ENCODE assay signal across 18 cellular contexts in the genomic region with DNA sequence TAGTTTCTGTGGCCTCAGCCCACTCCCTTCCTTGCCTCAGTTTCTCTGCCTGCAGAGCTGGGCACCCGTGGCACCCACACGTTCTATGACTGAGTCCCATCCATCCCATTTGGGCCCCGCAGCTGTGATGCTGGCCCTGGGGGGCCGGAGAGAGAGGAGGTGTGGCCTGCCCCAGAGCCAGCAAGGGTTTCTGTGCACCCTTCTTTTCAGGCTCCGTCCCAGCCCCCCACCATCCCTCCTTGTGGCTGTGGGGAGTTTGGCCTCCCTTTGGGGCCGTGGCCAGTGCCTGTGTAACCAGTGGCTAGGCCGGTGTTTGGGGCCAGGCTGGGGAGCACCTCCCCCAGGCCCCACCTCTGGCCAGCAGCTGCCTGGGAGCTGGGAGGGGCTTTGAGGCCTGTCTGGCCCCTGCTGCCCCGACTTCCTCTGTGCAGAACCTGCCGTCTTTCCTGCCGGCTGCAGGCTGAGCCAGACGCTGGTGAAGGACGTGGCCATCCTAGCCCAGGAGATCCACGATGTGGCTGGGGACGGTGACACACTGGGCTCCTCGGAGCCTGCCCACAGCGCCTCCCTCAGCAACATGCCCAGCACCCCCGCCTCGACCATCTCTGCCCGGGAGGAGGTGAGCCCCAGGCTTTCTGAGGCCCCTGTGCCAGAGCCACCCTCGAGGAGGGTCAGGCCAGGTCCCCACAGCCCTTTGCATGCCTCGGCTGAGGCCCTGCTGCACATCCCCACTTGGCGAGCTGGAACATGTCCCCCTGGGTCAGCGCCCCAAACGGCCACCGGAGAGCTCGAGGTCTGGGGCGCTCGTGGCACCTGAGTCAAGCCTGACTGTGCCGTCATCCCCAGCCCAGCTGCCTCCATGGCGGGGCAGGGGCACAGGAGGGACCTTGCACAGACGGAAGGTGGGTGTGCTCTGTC. TPM values are rescaled to one million over a fixed set of nuclear protein-coding genes. Genes with fewer than 3 reads are reported as not detected.
DNase-seq lines count a peak whose midpoint lies in the region; ATAC-seq and TF ChIP-seq lines count a peak whose summit lies in the region.
"Had no signal": no experiment of that assay in that cellular context is flagged by ENCODE, and none has a peak within 500 bp of the region (broad histone marks: within the 10 kb centered on the region; RNA-seq: fewer than 3 reads in every experiment).

No MANE protein-coding gene starts in this region.

- peaks cover 0 to 2% (median 0%) of the 10 kb centered on the region in 7 donors for H3K9me3 Mint-ChIP-seq in CD14-positive monocyte
- no peaks in the 10 kb centered on the region for H3K9me3 Mint-ChIP-seq in neural progenitor cell
- H3K9me3 Mint-ChIP-seq: activated CD4-positive, alpha-beta memory T cell treated with anti-CD3 and anti-CD28 coated beads for 36 hours; naive thymus-derived CD8-positive, alpha-beta T cell had no signal

- H3K4me1 Mint-ChIP-seq in CD14-positive monocyte: no peaks in the 10 kb centered on the region
- H3K4me1 Mint-ChIP-seq in neural progenitor cell: peaks cover 4% of the 10 kb centered on the region

- peaks cover 7% of the 10 kb centered on the region for H3K4me1 ChIP-seq in neural progenitor cell

- H3K36me3 Mint-ChIP-seq in CD14-positive monocyte: no peaks in the 10 kb centered on the region
- no peaks in the 10 kb centered on the region for H3K36me3 Mint-ChIP-seq in neural progenitor cell
- H3K36me3 Mint-ChIP-seq: activated CD4-positive, alpha-beta memory T cell treated with anti-CD3 and anti-CD28 coated beads for 36 hours; naive thymus-derived CD8-positive, alpha-beta T cell had no signal

- H3K27me3 ChIP-seq in neural progenitor cell: no peaks in the 10 kb centered on the region
- H3K27me3 ChIP-seq: suprapubic skin had no signal

- H3K4me3 ChIP-seq in choroid plexus epithelial cell (ENCODE audit: low read depth, low read length) (no peak overlapping the region), neural progenitor cell (no peak overlapping the region)
- H3K4me3 ChIP-seq: lower lobe of right lung, PC-9, suprapubic skin had no signal

- peak; percentile 19 for DNase-seq in 8988T
- peak; percentile 38 for DNase-seq in CD14-positive monocyte (ENCODE audit: low spot score)
- DNase-seq in choroid plexus epithelial cell (ENCODE audit: low read depth): peak; percentile 11
- DNase-seq in neural progenitor cell (ENCODE audit: low spot score): no peak
- DNase-seq in GM19240 (ENCODE audit: insufficient read length, low spot score): no peak
- no peak for DNase-seq in NCI-H748 (lab: John Stamatoyannopoulos, UW; ENCODE audit: unreplicated experiment)
- no peak for DNase-seq in activated gamma-delta T cell treated with Interleukin-2 at 50 U/mL for 16 hours
- DNase-seq: activated CD4-positive, alpha-beta memory T cell treated with anti-CD3 and anti-CD28 coated beads for 36 hours; amniotic stem cell; DMS153; foreskin fibroblast; NCI-H774; PC-9; stimulated activated CD4-positive, alpha-beta T cell treated with anti-CD3 and anti-CD28 coated beads, Interleukin-2, amount 100 ng/mL, for 48 hours had no signal

- no peak for ATAC-seq in GM19395 (IDR thresholded peaks at IDR 0.05; ENCODE audit: unreplicated experiment)
- ATAC-seq: lower lobe of right lung; naive thymus-derived CD8-positive, alpha-beta T cell had no signal

- H3K4me3 Mint-ChIP-seq in CD14-positive monocyte: no peak overlapping the region
- H3K4me3 Mint-ChIP-seq in neural progenitor cell: no peak overlapping the region
- H3K4me3 Mint-ChIP-seq: activated CD4-positive, alpha-beta memory T cell treated with anti-CD3 and anti-CD28 coated beads for 36 hours; naive thymus-derived CD8-positive, alpha-beta T cell had no signal

- H2AFZ ChIP-seq in neural progenitor cell (replicated peaks): no peak overlapping the region
- H2AFZ ChIP-seq: PC-9 had no signal

- H3K9ac ChIP-seq in neural progenitor cell: no peak overlapping the region

- H3K27me3 Mint-ChIP-seq in CD14-positive monocyte (ENCODE audit: low read depth in 3 of 3): peaks cover 0 to 6% (median 1%) of the 10 kb centered on the region in 3 donors
- peaks cover 2% of the 10 kb centered on the region for H3K27me3 Mint-ChIP-seq in neural progenitor cell (ENCODE audit: insufficient read depth, low read depth)
- H3K27me3 Mint-ChIP-seq: activated CD4-positive, alpha-beta memory T cell treated with anti-CD3 and anti-CD28 coated beads for 36 hours had no signal

- intact Hi-C loops in CD14-positive monocyte (cut with micrococcal nuclease): no loop called here

- no peaks in the 10 kb centered on the region for H3K79me2 ChIP-seq in neural progenitor cell (ENCODE audit: low read depth)

- H3K4me2 ChIP-seq in neural progenitor cell: no peak overlapping the region
- H3K4me2 ChIP-seq: PC-9 had no signal

- H3K9me3 ChIP-seq in neural progenitor cell (ENCODE audit: low read depth): no peaks in the 10 kb centered on the region
- H3K9me3 ChIP-seq: lower lobe of right lung, suprapubic skin had no signal

- no peak overlapping the region for H3K27ac ChIP-seq in neural progenitor cell
- H3K27ac ChIP-seq: lower lobe of right lung, PC-9, suprapubic skin had no signal

- no peaks in the 10 kb centered on the region for H3K36me3 ChIP-seq in neural progenitor cell

- H3F3A ChIP-seq in neural progenitor cell (ENCODE audit: low read depth): no peaks in the 10 kb centered on the region

- TF ChIP-seq CTCF in CD14-positive monocyte (IDR thresholded peaks at IDR 0.05) (no peak), choroid plexus epithelial cell (conservative IDR thresholded peaks at IDR 0.05; ENCODE audit: low read depth, low read length) (peak; percentile 10), neural progenitor cell (IDR thresholded peaks at IDR 0.05) (no peak)

- H3K27ac Mint-ChIP-seq in CD14-positive monocyte (no peak overlapping the region), neural progenitor cell (peak overlapping the region; percentile 72)
- H3K27ac Mint-ChIP-seq: activated CD4-positive, alpha-beta memory T cell treated with anti-CD3 and anti-CD28 coated beads for 36 hours had no signal

- H4K20me1 ChIP-seq in neural progenitor cell (ENCODE audit: low read depth): no peaks in the 10 kb centered on the region

RNA-seq across cellular contexts. Expression of a gene that starts 27.7 kb away (rescaled TPM):
- not detected for polyA plus RNA-seq in CD14-positive monocyte
- total RNA-seq in neural progenitor cell (ENCODE audit: low replicate concordance): 3.0 and 13.7 TPM in 2 replicates

RNA-seq across cellular contexts. Expression of a gene that starts 31.9 kb away (rescaled TPM):
- 10 to 100 TPM; 15.1 to 15.5 TPM for polyA plus RNA-seq in CD14-positive monocyte
- not detected in 2 replicates for total RNA-seq in neural progenitor cell (ENCODE audit: low replicate concordance)
- total RNA-seq: activated CD4-positive, alpha-beta memory T cell treated with anti-CD3 and anti-CD28 coated beads for 36 hours; PC-9 had no signal

Comparison
In these comparisons a context has a peak if more than half of its experiments do, and no peak if none do; other contexts are left out.
1. DNase-seq: peak in 8988T (single experiment), CD14-positive monocyte (single experiment) and choroid plexus epithelial cell (single experiment); none in neural progenitor cell (single experiment), GM19240 (single experiment), NCI-H748 (single experiment) and activated gamma-delta T cell treated with Interleukin-2 at 50 U/mL for 16 hours (single experiment).